ENCODE assay signal across 8 cellular contexts in the genomic region with DNA sequence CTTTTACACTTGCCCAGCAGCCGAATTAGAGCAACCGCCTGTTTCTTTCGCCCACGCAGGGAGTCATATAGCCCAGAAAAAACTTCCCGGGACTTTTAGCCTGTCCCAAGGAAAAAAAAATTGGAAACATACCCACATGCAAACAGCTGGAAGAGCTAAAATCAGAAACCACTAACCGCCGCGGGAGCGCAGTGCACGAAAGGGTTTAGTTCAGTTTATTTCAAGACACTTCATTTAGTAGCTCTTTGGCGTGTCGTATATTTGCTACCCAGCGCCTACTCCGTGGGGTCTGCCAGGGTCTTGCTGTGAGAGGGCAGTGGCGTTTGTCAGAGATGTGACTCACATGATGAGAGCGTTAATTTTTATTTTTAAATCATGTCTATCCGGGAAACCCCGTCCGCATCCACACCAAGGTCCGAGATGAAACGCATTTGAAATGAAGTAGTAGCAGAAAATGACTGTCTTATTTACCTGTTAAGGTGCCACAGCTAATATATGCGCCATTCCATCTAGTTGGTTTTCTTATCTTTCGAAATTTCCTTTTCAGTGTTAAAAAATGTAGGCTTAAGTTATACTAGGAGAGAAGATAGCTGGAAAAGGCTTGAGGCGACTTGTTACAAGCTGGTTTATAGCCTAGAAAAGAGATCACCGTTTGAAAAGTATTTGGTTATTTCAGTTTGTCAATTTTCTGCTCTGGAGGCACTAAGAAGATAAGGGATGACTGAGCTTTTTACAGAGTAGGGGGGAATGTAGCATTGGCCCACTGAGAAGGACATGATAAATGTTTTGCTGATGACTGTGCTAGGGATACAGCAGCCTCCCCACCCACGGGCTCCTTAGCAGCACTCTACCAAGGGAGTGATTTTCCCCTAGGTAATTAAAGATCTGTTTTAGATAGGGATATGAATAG. TPM values are rescaled to one million over a fixed set of nuclear protein-coding genes. Genes with fewer than 3 reads are reported as not detected.
DNase-seq lines count a peak whose midpoint lies in the region; ATAC-seq and TF ChIP-seq lines count a peak whose summit lies in the region.
"Had no signal": no experiment of that assay in that cellular context is flagged by ENCODE, and none has a peak within 500 bp of the region (broad histone marks: within the 10 kb centered on the region; RNA-seq: fewer than 3 reads in every experiment).

No MANE protein-coding gene starts in this region.

- ATAC-seq in GM19395 (IDR thresholded peaks at IDR 0.05; ENCODE audit: unreplicated experiment): no peak

- H3K36me3 Mint-ChIP-seq in stimulated activated naive CD8-positive, alpha-beta T cell treated with anti-CD3 and anti-CD28 coated beads, Interleukin-15, Interleukin-2, amounts not matched to agents 100 ng/mL and 50 ng/mL, for 24 hours (ENCODE audit: low read depth): no peaks in the 10 kb centered on the region
- H3K36me3 Mint-ChIP-seq: activated naive CD4-positive, alpha-beta T cell treated with anti-CD3 and anti-CD28 coated beads, Interleukin-2, amount 50 U/mL, for 72 hours had no signal

- TF ChIP-seq CTCF in astrocyte of the cerebellum (IDR thresholded peaks at IDR 0.05; ENCODE audit: low read depth, low read length, missing control alignments): no peak

- DNase-seq in EL (peak; percentile 76), M059J (ENCODE audit: low read depth) (peak; percentile 50), astrocyte of the cerebellum (ENCODE audit: low read depth) (peak; percentile 27), islet precursor cell (peak; percentile 71), SW 1271 (lab: John Stamatoyannopoulos, UW) (no peak)

- H3K27ac Mint-ChIP-seq in stimulated activated naive CD8-positive, alpha-beta T cell treated with anti-CD3 and anti-CD28 coated beads, Interleukin-15, Interleukin-2, amounts not matched to agents 100 ng/mL and 50 ng/mL, for 24 hours: no peak overlapping the region

- peak overlapping the region; percentile 67 for H3K4me3 ChIP-seq in astrocyte of the cerebellum (ENCODE audit: low read depth, low read length)

- H3K4me3 Mint-ChIP-seq in stimulated activated naive CD8-positive, alpha-beta T cell treated with anti-CD3 and anti-CD28 coated beads, Interleukin-15, Interleukin-2, amounts not matched to agents 100 ng/mL and 50 ng/mL, for 24 hours: peak overlapping the region; percentile 81

- H3K9me3 Mint-ChIP-seq in stimulated activated naive CD8-positive, alpha-beta T cell treated with anti-CD3 and anti-CD28 coated beads, Interleukin-15, Interleukin-2, amounts not matched to agents 100 ng/mL and 50 ng/mL, for 24 hours: no peaks in the 10 kb centered on the region
- H3K9me3 Mint-ChIP-seq: activated naive CD4-positive, alpha-beta T cell treated with anti-CD3 and anti-CD28 coated beads, Interleukin-2, amount 50 U/mL, for 72 hours had no signal

- H3K4me1 Mint-ChIP-seq in stimulated activated naive CD8-positive, alpha-beta T cell treated with anti-CD3 and anti-CD28 coated beads, Interleukin-15, Interleukin-2, amounts not matched to agents 100 ng/mL and 50 ng/mL, for 24 hours (ENCODE audit: low read depth): peaks cover 21% of the 10 kb centered on the region

- in situ Hi-C loops in astrocyte of the cerebellum (cut with HindIII; ENCODE audit: low sequenced_read_pairs): no loop called here

- peaks cover 49% of the 10 kb centered on the region for H3K27me3 Mint-ChIP-seq in stimulated activated naive CD8-positive, alpha-beta T cell treated with anti-CD3 and anti-CD28 coated beads, Interleukin-15, Interleukin-2, amounts not matched to agents 100 ng/mL and 50 ng/mL, for 24 hours

RNA-seq across cellular contexts. Expression of gene KLF5, which starts 1.7 kb away (rescaled TPM):
- 4.5 and 6.0 TPM in 2 replicates for total RNA-seq in M059J (2014; rRNA removed; shearing (Covaris generic))

Comparison
In these comparisons a context has a peak if more than half of its experiments do, and no peak if none do; other contexts are left out.
1. DNase-seq: peak in EL (single experiment), M059J (single experiment), astrocyte of the cerebellum (single experiment) and islet precursor cell (single experiment); none in SW 1271 (0 of 2).